ENCODE assay signal across 12 cellular contexts in genomic region chr17:60419875-60420274, GRCh38. TPM values are rescaled to one million over a fixed set of nuclear protein-coding genes. Genes with fewer than 3 reads are reported as not detected.
"Had no signal": no experiment of that assay in that cellular context is flagged by ENCODE, and none has a peak within 500 bp of the region (broad histone marks: within the 10 kb centered on the region; RNA-seq: fewer than 3 reads in every experiment).

No MANE protein-coding gene starts in this region.

RNA-seq across cellular contexts. Expression of gene CHCT1, which starts 2.4 kb away (rescaled TPM):
- total RNA-seq: activated CD4-positive, alpha-beta memory T cell treated with anti-CD3 and anti-CD28 coated beads for 36 hours; activated CD4-positive, alpha-beta memory T cell treated with anti-CD3 and anti-CD28 coated beads, Interleukin-2, amount 10 ng/mL, durations not matched to agents 7 days and 5 days; activated CD4-positive, alpha-beta T cell treated with anti-CD3 and anti-CD28 coated beads, Interleukin-2, amount 10 ng/mL, durations not matched to agents 24 days and 14 days; activated CD4-positive, alpha-beta T cell treated with anti-CD3 and anti-CD28 coated beads, Interleukin-2, amount 10 ng/mL, durations not matched to agents 7 days and 5 days; activated CD8-positive, alpha-beta memory T cell treated with anti-CD3 and anti-CD28 coated beads for 36 hours; activated CD8-positive, alpha-beta memory T cell treated with anti-CD3 and anti-CD28 coated beads, Interleukin-2, amount 10 ng/mL, durations not matched to agents 7 days and 5 days; activated CD8-positive, alpha-beta T cell treated with anti-CD3 and anti-CD28 coated beads for 36 hours; activated CD8-positive, alpha-beta T cell treated with anti-CD3 and anti-CD28 coated beads, Interleukin-2, amount 10 ng/mL, durations not matched to agents 7 days and 5 days; T-cell; T-helper 1 cell treated with Interleukin-12 subunit alpha and Interleukin-12 subunit beta and Interleukin-4 antibody, amounts not matched to agents 30 ng/mL and 1 ng/mL, for 36 hours; T-helper 17 cell; T-helper 2 cell treated with Interferon-gamma antibody and Interleukin-4, amounts not matched to agents 100 ng/mL and 5 ng/mL, for 36 hours had no signal
